35 cellular contexts compared by ENCODE assay signal in the genomic region with DNA sequence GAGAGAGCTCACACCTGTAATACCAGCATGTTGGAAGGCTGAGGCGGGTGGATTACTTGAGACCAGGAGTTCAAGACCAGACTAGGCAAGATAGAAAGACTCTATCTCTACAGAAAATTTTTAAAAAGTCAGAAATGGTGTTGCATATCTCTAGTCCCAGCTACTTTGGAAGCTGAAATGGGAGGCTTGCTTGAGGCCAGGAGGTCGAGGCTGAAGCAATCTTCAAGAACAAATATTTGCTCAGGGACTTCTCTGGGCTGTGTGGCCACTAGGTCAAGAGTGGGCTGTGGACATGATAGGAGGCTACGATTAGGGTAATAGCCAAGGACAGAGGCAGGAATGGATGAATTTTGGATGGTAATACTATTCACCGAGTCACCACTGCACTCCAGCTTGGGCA.
"Had no signal": no experiment of that assay in that cellular context is flagged by ENCODE, and none has a peak within 500 bp of the region (broad histone marks: within the 10 kb centered on the region; RNA-seq: fewer than 3 reads in every experiment).

No MANE protein-coding gene starts in this region.

- DNase-seq: Karpas-422, Kasumi-1, MG63, MM.1S, MV-4-11, NCI-H1048, NCI-H1092, NCI-H1092 treated with DMSO at 0.1 percent for 48 hours, NCI-H1105, NCI-H1105 treated with DMSO at 0.1 percent for 48 hours, NCI-H1417, NCI-H1417 treated with DMSO at 0.1 percent for 48 hours, NCI-H1436, NCI-H1436 treated with DMSO at 0.1 percent for 48 hours, NCI-H146, NCI-H1694, NCI-H1694 treated with DMSO at 0.1 percent for 48 hours, NCI-H187, NCI-H187 treated with DMSO at 0.1 percent for 48 hours, NCI-H1930, NCI-H2029, NCI-H2029 treated with DMSO at 0.1 percent for 48 hours, NCI-H2081, NCI-H2081 treated with DMSO at 0.1 percent for 48 hours, NCI-H2107, NCI-H2171, NCI-H2171 treated with DMSO at 0.1 percent for 48 hours, NCI-H2227 treated with DMSO at 0.1 percent for 48 hours, NCI-H226, NCI-H345, NCI-H446, NCI-H446 treated with DMSO at 0.1 percent for 48 hours, NCI-H510A, NCI-H510A treated with DMSO at 0.1 percent for 48 hours had no signal

- H3K4me3 ChIP-seq: MG63 had no signal

- H3K4me2 ChIP-seq: KMS-11 had no signal

- H3K36me3 ChIP-seq: MG63 had no signal

- H3K27me3 ChIP-seq: MG63 had no signal

- H3K9me3 ChIP-seq: MG63 had no signal

- H3K9ac ChIP-seq: KMS-11 had no signal

- H3K27ac ChIP-seq: KMS-11 had no signal
